Comparison of ENCODE assay signal across 8 cellular contexts in the genomic region with DNA sequence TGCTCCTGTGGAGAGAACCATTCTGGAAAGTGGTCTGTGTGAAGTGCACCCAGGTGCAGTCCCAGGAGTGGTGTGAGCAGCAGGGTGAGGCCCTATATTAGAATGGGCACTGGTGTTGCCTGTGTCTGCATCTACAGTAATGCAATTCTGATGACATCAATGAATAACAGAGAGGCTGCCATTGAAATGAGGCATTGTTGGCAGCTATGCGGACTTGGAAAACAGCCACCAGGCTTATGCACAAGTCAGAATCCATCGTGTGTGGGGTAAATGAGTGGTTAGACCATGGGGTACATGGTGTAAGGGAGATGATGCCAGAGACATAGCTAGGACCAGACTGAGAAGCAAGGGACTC. TPM values are rescaled to one million over a fixed set of nuclear protein-coding genes. Genes with fewer than 3 reads are reported as not detected.
DNase-seq lines count a peak whose midpoint lies in the region; ATAC-seq and TF ChIP-seq lines count a peak whose summit lies in the region.

No MANE protein-coding gene starts in this region.

- peaks cover 49% of the 10 kb centered on the region for H3K4me1 ChIP-seq in skeletal muscle satellite cell (ENCODE audit: control insufficient read depth, insufficient read depth, low read length)

- H3K4me2 ChIP-seq in skeletal muscle satellite cell (ENCODE audit: low read length), result peak overlapping the region; percentile 57

- no peak for TF ChIP-seq POLR2A in erythroblast (IDR thresholded peaks at IDR 0.05; ENCODE audit: low read length)

- no peak for ATAC-seq in GM21423 (IDR thresholded peaks at IDR 0.05; ENCODE audit: unreplicated experiment)
- ATAC-seq in GM19351 (IDR thresholded peaks at IDR 0.05; ENCODE audit: unreplicated experiment), result no peak
- ATAC-seq in GM21529 (IDR thresholded peaks at IDR 0.05; ENCODE audit: unreplicated experiment), result no peak

- peak overlapping the region; percentile 72 for H3K9ac ChIP-seq in skeletal muscle satellite cell (ENCODE audit: low read depth, low read length)

- DNase-seq in EL (peak; percentile 86), SHP77 treated with DMSO at 0.1 percent for 48 hours (lab: John Stamatoyannopoulos, UW) (peak; percentile 78), fibroblast of the conjunctiva (ENCODE audit: low read depth) (peak; percentile 82), erythroblast (lab: John Stamatoyannopoulos, UW) (no peak)

- no peak overlapping the region for H3K4me3 ChIP-seq in skeletal muscle satellite cell (ENCODE audit: low read length)

- H3K9me3 ChIP-seq in skeletal muscle satellite cell (replicated peaks; ENCODE audit: low read length), result no peaks in the 10 kb centered on the region

- H3K27me3 ChIP-seq in skeletal muscle satellite cell (ENCODE audit: control insufficient read depth, insufficient read depth, low read length), result no peaks in the 10 kb centered on the region

- no peaks in the 10 kb centered on the region for H3K36me3 ChIP-seq in skeletal muscle satellite cell (ENCODE audit: insufficient read depth, low read length)

RNA-seq across cellular contexts. Expression of gene CDKN2AIPNL, which starts 26.6 kb away (rescaled TPM):
- total RNA-seq in skeletal muscle satellite cell (2012; rRNA removed), result 33.7 and 47.4 TPM in 2 replicates

Comparison
In these comparisons a context has a peak if more than half of its experiments do, and no peak if none do; other contexts are left out.
1. DNase-seq: peak in EL (single experiment), SHP77 treated with DMSO at 0.1 percent for 48 hours (single experiment) and fibroblast of the conjunctiva (single experiment); none in erythroblast (0 of 2).